1 cellular context compared by ENCODE assay signal in genomic region chr6:156691018-156691417, GRCh38.
TF ChIP-seq lines count a peak whose summit lies in the region.

No MANE protein-coding gene starts in this region.

TF ChIP-seq in GM12878, 131 proteins besides CTCF, POLR2A, EP300 and RAD21 (continued from another document and continues in another):
- TF ChIP-seq SKIL (IDR thresholded peaks at IDR 0.05; ENCODE audit: low read depth, poor library complexity, severe bottlenecking) (peak; percentile 38), SMAD5 (IDR thresholded peaks at IDR 0.05; ENCODE audit: low read depth) (0 out of 2 replicates have a peak, but pooled peaks have one; percentile 37), ZNF592 (IDR thresholded peaks at IDR 0.05) (0 out of 2 replicates have a peak, but pooled peaks have one; percentile 69), DPF2 (IDR thresholded peaks at IDR 0.05) (peak; percentile 87), IKZF2 (IDR thresholded peaks at IDR 0.05) (peak; percentile 91), MLLT1 (IDR thresholded peaks at IDR 0.05) (peak; percentile 63; the same call in 1 of the 2 replicates), TCF12 (IDR thresholded peaks at IDR 0.05; ENCODE audit: low read depth, low read length) (peak; percentile 89), NR2F1 (conservative IDR thresholded peaks at IDR 0.05) (peak; percentile 32; the same call in 1 of the 2 replicates), IKZF1 (conservative IDR thresholded peaks at IDR 0.05) (peak; percentile 81), PKNOX1 (IDR thresholded peaks at IDR 0.05) (peak; percentile 64), STAT3 (IDR thresholded peaks at IDR 0.05; ENCODE audit: low read depth, low read length) (peak; percentile 62; the same call in 1 of the 2 replicates), SPI1 (IDR thresholded peaks at IDR 0.05; ENCODE audit: borderline replicate concordance, insufficient read depth, low read depth, low read length) (peak; percentile 29; the same call in 1 of the 2 replicates), ETV6 (conservative IDR thresholded peaks at IDR 0.05 in 1 of 2, IDR thresholded peaks at IDR 0.05 in 1 of 2; ENCODE audit: borderline replicate concordance in 1 of 2, low read depth in 1 of 2) (peak in 1 of 2 experiments; percentile 53; a peak in 2 of 4 replicates), CUX1 (IDR thresholded peaks at IDR 0.05; ENCODE audit: insufficient replicate concordance, low read depth, low read length) (peak; percentile 19), WRNIP1 (IDR thresholded peaks at IDR 0.05; ENCODE audit: borderline replicate concordance, low read depth, low read length) (0 out of 2 replicates have a peak, but pooled peaks have one; percentile 74), STAT1 (conservative IDR thresholded peaks at IDR 0.05) (no peak), MAX (IDR thresholded peaks at IDR 0.05; ENCODE audit: low read depth, low read length) (no peak), PAX5 (IDR thresholded peaks at IDR 0.05; ENCODE audit: borderline replicate concordance, low read depth, low read length) (peak; percentile 82; the same call in 1 of the 2 replicates), IRF5 (IDR thresholded peaks at IDR 0.05; ENCODE audit: borderline replicate concordance) (no peak), BACH1 (IDR thresholded peaks at IDR 0.05; ENCODE audit: borderline replicate concordance) (peak; percentile 80; the same call in 1 of the 2 replicates), YY1 (IDR thresholded peaks at IDR 0.05; ENCODE audit: low read depth, low read length) (peak; percentile 48), PBX3 (IDR thresholded peaks at IDR 0.05; ENCODE audit: insufficient replicate concordance, low read depth, low read length) (peak; percentile 59), HDGF (IDR thresholded peaks at IDR 0.05) (no peak), USF2 (IDR thresholded peaks at IDR 0.05; ENCODE audit: borderline replicate concordance, low read depth, low read length) (no peak), CHD1 (IDR thresholded peaks at IDR 0.05; ENCODE audit: low read depth, low read length) (no peak), BHLHE40 (IDR thresholded peaks at IDR 0.05; ENCODE audit: borderline replicate concordance in 1 of 2, low read depth in 2 of 2, low read length in 1 of 2) (peak in 1 of 2 experiments; percentile 39; a peak in 2 of 4 replicates), EED (IDR thresholded peaks at IDR 0.05; ENCODE audit: low read depth) (peak; percentile 90), POLR2AphosphoS5 (IDR thresholded peaks at IDR 0.05; ENCODE audit: low read length) (peak; percentile 82), NBN (IDR thresholded peaks at IDR 0.05) (no peak; the same call in 1 of the 2 replicates), MEF2A (IDR thresholded peaks at IDR 0.05; ENCODE audit: insufficient read depth, low read depth, low read length) (peak; percentile 71), CBFB (IDR thresholded peaks at IDR 0.05; ENCODE audit: low read depth) (no peak), JUNB (IDR thresholded peaks at IDR 0.05) (peak; percentile 87), SMARCA5 (IDR thresholded peaks at IDR 0.05) (0 out of 2 replicates have a peak, but pooled peaks have one; percentile 73), E2F8 (IDR thresholded peaks at IDR 0.05; ENCODE audit: low read depth, partially characterized antibody) (no peak)
